In genomic region chr2:54208364-54209240, GRCh38 we compare ENCODE assay signal across 12 cellular contexts. TPM values are rescaled to one million over a fixed set of nuclear protein-coding genes. Genes with fewer than 3 reads are reported as not detected.
DNase-seq lines count a peak whose midpoint lies in the region; ATAC-seq and TF ChIP-seq lines count a peak whose summit lies in the region.
"Had no signal": no experiment of that assay in that cellular context is flagged by ENCODE, and none has a peak within 500 bp of the region (broad histone marks: within the 10 kb centered on the region; RNA-seq: fewer than 3 reads in every experiment).

No MANE protein-coding gene starts in this region.

- no peak overlapping the region for H3K4me3 Mint-ChIP-seq in type B pancreatic cell

- peak overlapping the region; percentile 59; the same call in 1 of the 2 replicates for H3K4me2 ChIP-seq in IMR-90 (ENCODE audit: low read depth, low read length)

- intact Hi-C loops in IMR-90 (cut with micrococcal nuclease), result loop anchor here (5.0 to 10.0 kb wide), 2 partner anchors 249 to 316 kb away; partner anchors contain the start of gene SPTBN1
- intact Hi-C loops in stomach (cut with DNase I; ENCODE audit: low total_unique reads), result no loop called here

- TF ChIP-seq EP300 in stomach (IDR thresholded peaks at IDR 0.05), result no peak

- H4K5ac ChIP-seq in IMR-90 (ENCODE audit: low read depth, low read length), result no peak overlapping the region

- H3K56ac ChIP-seq in IMR-90 (ENCODE audit: extremely low read depth, insufficient read depth, low read length), result no peak overlapping the region

- H2BK120ac ChIP-seq in IMR-90 (ENCODE audit: low read depth, low read length), result peak overlapping the region; percentile 41; the same call in 1 of the 2 replicates

- H3K4me1 ChIP-seq in IMR-90 (ENCODE audit: control insufficient read depth, insufficient read depth, low read length) (peaks cover 6% of the 10 kb centered on the region; the same call in 1 of the 2 replicates), lung (ENCODE audit: control insufficient read depth in 2 of 2, insufficient read depth in 2 of 2, low read length in 2 of 2) (peaks cover 0 to 10% of the 10 kb centered on the region in 2 donors), stomach (peaks cover 0 to 34% (median 14%) of the 10 kb centered on the region in 4 donors)

- H2BK20ac ChIP-seq in IMR-90 (ENCODE audit: low read depth, low read length), result 0 out of 2 replicates have a peak overlapping the region, but pooled peaks have one; percentile 4

- no peaks in the 10 kb centered on the region for H3K79me1 ChIP-seq in IMR-90 (ENCODE audit: low read depth in 1 of 2, low read length in 2 of 2)

- peak; percentile 33; the same call in 1 of the 2 replicates for ATAC-seq in IMR-90 (ENCODE audit: low read depth)
- ATAC-seq in lung (ENCODE audit: insufficient read depth, low FRiP score), result peak; percentile 10
- ATAC-seq in GM21515 (IDR thresholded peaks at IDR 0.05; ENCODE audit: unreplicated experiment), result no peak
- no peak for ATAC-seq in GM18867 (IDR thresholded peaks at IDR 0.05; ENCODE audit: unreplicated experiment)
- ATAC-seq: PC-3 had no signal

- H3K9me3 Mint-ChIP-seq in type B pancreatic cell, result no peaks in the 10 kb centered on the region

- no peak overlapping the region for H3K9ac ChIP-seq in IMR-90 (ENCODE audit: low read depth, low read length)

- H3K36me3 ChIP-seq in IMR-90 (ENCODE audit: control insufficient read depth, insufficient read depth, low read length) (no peaks in the 10 kb centered on the region), lung (ENCODE audit: control insufficient read depth in 2 of 2, insufficient read depth in 2 of 2, low read length in 2 of 2) (no peaks in the 10 kb centered on the region), stomach (no peaks in the 10 kb centered on the region)

- CTCF ChIA-PET in IMR-90 (lab: Yijun Ruan, JAX), result interaction anchor here (0.9 to 1.1 kb wide), 3 partner anchors 13 to 132 kb away, joined by 3 to 6 read pairs (median 3); no protein-coding TSS in a partner anchor

- no peak overlapping the region for H2AK9ac ChIP-seq in IMR-90 (replicated peaks; ENCODE audit: low read depth, low read length, poor library complexity)

- 0 out of 2 replicates have a peak overlapping the region, but pooled peaks have one; percentile 12 for H3K14ac ChIP-seq in IMR-90 (replicated peaks; ENCODE audit: low read depth, low read length)

- TF ChIP-seq POLR2A in IMR-90 (IDR thresholded peaks at IDR 0.05; ENCODE audit: low read depth, low read length), result no peak
- TF ChIP-seq POLR2A in stomach (IDR thresholded peaks at IDR 0.05), result no peak

- no peaks in the 10 kb centered on the region for H4K20me1 ChIP-seq in IMR-90 (ENCODE audit: insufficient read depth, low read length)

- POLR2A ChIA-PET in IMR-90 (lab: Charles Lee; ENCODE audit: unreplicated experiment), result no interaction called here

- no peak overlapping the region for H2BK15ac ChIP-seq in IMR-90 (ENCODE audit: low read depth, low read length)

- H3K4me3 ChIP-seq in IMR-90 (ENCODE audit: insufficient read depth, low read depth, low read length) (no peak overlapping the region), lung (no peak overlapping the region), stomach (no peak overlapping the region)

- peak overlapping the region; percentile 0 for H3K27ac Mint-ChIP-seq in type B pancreatic cell

- no peaks in the 10 kb centered on the region; the same call in 1 of the 2 replicates for H3K9me3 ChIP-seq in IMR-90 (ENCODE audit: control insufficient read depth, insufficient read depth, low read length)
- H3K9me3 ChIP-seq in lung (ENCODE audit: control insufficient read depth in 2 of 2, insufficient read depth in 1 of 2, low read length in 1 of 2), result no peaks in the 10 kb centered on the region
- H3K9me3 ChIP-seq in stomach, result no peaks in the 10 kb centered on the region

- no peaks in the 10 kb centered on the region for H3K27me3 Mint-ChIP-seq in type B pancreatic cell

- H3K9me1 ChIP-seq in IMR-90 (ENCODE audit: insufficient read depth, low read length), result no peaks in the 10 kb centered on the region

- TF ChIP-seq CTCF in IMR-90 (conservative IDR thresholded peaks at IDR 0.05; ENCODE audit: low read depth, low read length) (no peak), lung (IDR thresholded peaks at IDR 0.05; ENCODE audit: control extremely low read depth, extremely low read depth) (no peak), type B pancreatic cell (conservative IDR thresholded peaks at IDR 0.05) (no peak), stomach (IDR thresholded peaks at IDR 0.05) (no peak)

- dilution Hi-C loops in IMR-90 (cut with HindIII; ENCODE audit: low sequenced_read_pairs, unreplicated experiment), result no loop called here

- no CpG with 5 or more reads among the region's 1 CpG for WGBS in IMR-90 (ENCODE audit: extremely low coverage in 2 of 2, insufficient read length in 1 of 2), 2 experiments
- WGBS in lung, 2 donors, result 51 to 77% methylated on average over 1 of the region's 1 CpG
- 41 to 63% (median 49%) methylated on average over 1 of the region's 1 CpG for WGBS in stomach, 5 donors

- H3K18ac ChIP-seq in IMR-90 (ENCODE audit: low read depth, low read length), result 0 out of 2 replicates have a peak overlapping the region, but pooled peaks have one; percentile 4

- peak overlapping the region; percentile 40; the same call in 1 of the 2 replicates for H2AK5ac ChIP-seq in IMR-90 (ENCODE audit: low read depth, low read length)

- BruUV-seq in IMR-90 (replicated peaks; lab: Mats Ljungman, UMichigan), result no TSS peak

- peak overlapping the region; percentile 14; the same call in 1 of the 2 replicates for H3K4ac ChIP-seq in IMR-90 (ENCODE audit: low read depth, low read length)

- in situ Hi-C loops in IMR-90 (cut with MboI; ENCODE audit: low sequenced_read_pairs), result no loop called here

- no peak overlapping the region for H3K23ac ChIP-seq in IMR-90 (ENCODE audit: low read depth, low read length)

- DNase-seq in IMR-90, result peak; percentile 71
- peak; percentile 76 for DNase-seq in dedifferentiated amniotic fluid mesenchymal stem cell (ENCODE audit: extremely low spot score)
- DNase-seq in lung (ENCODE audit: low spot score), result no peak
- no peak for DNase-seq in type B pancreatic cell (ENCODE audit: extremely low spot score, unreplicated experiment)
- no peak for DNase-seq in amniotic stem cell (lab: John Stamatoyannopoulos, UW)
- DNase-seq in stomach, result no peak
- DNase-seq: NCI-H187 treated with DMSO at 0.1 percent for 48 hours, PC-3, posterior cingulate gyrus had no signal

- H3K27me3 ChIP-seq in IMR-90 (ENCODE audit: control insufficient read depth, insufficient read depth, low read length), result no peaks in the 10 kb centered on the region
- H3K27me3 ChIP-seq in lung (ENCODE audit: control insufficient read depth, insufficient read depth), result no peaks in the 10 kb centered on the region
- no peaks in the 10 kb centered on the region for H3K27me3 ChIP-seq in stomach

- no peak for TF ChIP-seq RAD21 in IMR-90 (IDR thresholded peaks at IDR 0.05; ENCODE audit: low read length)

- no peak overlapping the region for H2AFZ ChIP-seq in IMR-90 (replicated peaks; ENCODE audit: low read length, poor library complexity)

- H3K27ac ChIP-seq in IMR-90 (ENCODE audit: insufficient read depth, low read length), result no peak overlapping the region
- no peak overlapping the region for H3K27ac ChIP-seq in lung (ENCODE audit: low read depth in 1 of 2, low read length in 1 of 2)
- peak overlapping the region in 1 of 5 donors; percentile 34 for H3K27ac ChIP-seq in stomach
- H3K27ac ChIP-seq: HL-60 had no signal

- H3K4me1 Mint-ChIP-seq in type B pancreatic cell (ENCODE audit: unreplicated experiment), result peaks cover 15% of the 10 kb centered on the region

- H2BK5ac ChIP-seq in IMR-90 (ENCODE audit: low read depth, low read length, poor library complexity, severe bottlenecking), result peak overlapping the region; percentile 78

- peak overlapping the region in 1 of 2 experiments; percentile 31; a peak in 2 of 4 replicates for H4K8ac ChIP-seq in IMR-90 (ENCODE audit: low read depth in 2 of 2, low read length in 2 of 2)

- H3K36me3 Mint-ChIP-seq in type B pancreatic cell, result no peaks in the 10 kb centered on the region

- no peak overlapping the region for H4K91ac ChIP-seq in IMR-90 (ENCODE audit: insufficient read depth, low read depth, low read length)

TF ChIP-seq in IMR-90, 13 proteins besides CTCF, POLR2A, EP300 and RAD21 (continues in another document):
- TF ChIP-seq CEBPB (IDR thresholded peaks at IDR 0.05; ENCODE audit: low read depth, low read length), result no peak
- no peak for TF ChIP-seq NFE2L2 (IDR thresholded peaks at IDR 0.05; ENCODE audit: low read depth, low read length)
- TF ChIP-seq SMC3 (IDR thresholded peaks at IDR 0.05; ENCODE audit: low read depth, low read length), result no peak
- TF ChIP-seq MXI1 (IDR thresholded peaks at IDR 0.05; ENCODE audit: borderline replicate concordance, low read depth, low read length), result no peak
- no peak for TF ChIP-seq MAFK (IDR thresholded peaks at IDR 0.05; ENCODE audit: low read depth, low read length)
- TF ChIP-seq, protein P1, sequence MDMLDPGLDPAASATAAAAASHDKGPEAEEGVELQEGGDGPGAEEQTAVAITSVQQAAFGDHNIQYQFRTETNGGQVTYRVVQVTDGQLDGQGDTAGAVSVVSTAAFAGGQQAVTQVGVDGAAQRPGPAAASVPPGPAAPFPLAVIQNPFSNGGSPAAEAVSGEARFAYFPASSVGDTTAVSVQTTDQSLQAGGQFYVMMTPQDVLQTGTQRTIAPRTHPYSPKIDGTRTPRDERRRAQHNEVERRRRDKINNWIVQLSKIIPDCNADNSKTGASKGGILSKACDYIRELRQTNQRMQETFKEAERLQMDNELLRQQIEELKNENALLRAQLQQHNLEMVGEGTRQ (IDR thresholded peaks at IDR 0.05; ENCODE audit: low read depth, low read length), result no peak
- no peak for TF ChIP-seq BHLHE40 (IDR thresholded peaks at IDR 0.05; ENCODE audit: low read depth, low read length)
- TF ChIP-seq FOS (IDR thresholded peaks at IDR 0.05; ENCODE audit: low read depth, low read length), result no peak
- TF ChIP-seq ELK1 (IDR thresholded peaks at IDR 0.05; ENCODE audit: borderline replicate concordance, low read depth, low read length), result no peak

RNA-seq across cellular contexts. Expression of gene TSPYL6, which starts 47.4 kb away (rescaled TPM):
- not detected in 2 replicates for total RNA-seq in IMR-90 (2012; rRNA removed)
- polyA plus RNA-seq in IMR-90 (2012; rRNA removed), result not detected in 2 replicates
- not detected in 2 replicates for polyA plus RNA-seq in IMR-90 (2012; cell fraction: cytosol; rRNA removed)
- polyA plus RNA-seq in IMR-90 (2012; cell fraction: nucleus; rRNA removed; ENCODE audit: low replicate concordance), result 0.02 TPM in 1 of 2 replicates, not detected in the other
- total RNA-seq in lung, result under 1 TPM in 1 of 2 donors, not detected in 1; 0.20 TPM
- not detected for polyA plus RNA-seq in lung
- not detected in 2 replicates for total RNA-seq in type B pancreatic cell (ENCODE audit: low replicate concordance)
- total RNA-seq in stomach, result not detected
- polyA plus RNA-seq in stomach, result not detected
- total RNA-seq: PC-3 had no signal

Comparison
In these comparisons a context has a peak if more than half of its experiments do, and no peak if none do; other contexts are left out.
1. ATAC-seq: peak in IMR-90 (single experiment) and lung (single experiment); none in GM21515 (single experiment) and GM18867 (single experiment).
2. DNase-seq: peak in IMR-90 (single experiment) and dedifferentiated amniotic fluid mesenchymal stem cell (single experiment); none in lung (single experiment), type B pancreatic cell (single experiment), amniotic stem cell (single experiment) and stomach (single experiment).